20 cellular contexts compared by ENCODE assay signal in genomic region chr2:120468136-120468535, GRCh38.
"Had no signal": no experiment of that assay in that cellular context is flagged by ENCODE, and none has a peak within 500 bp of the region (broad histone marks: within the 10 kb centered on the region; RNA-seq: fewer than 3 reads in every experiment).

No MANE protein-coding gene starts in this region.

- H3K27me3 ChIP-seq: heart left ventricle had no signal

- H3K4me3 Mint-ChIP-seq: activated CD8-positive, alpha-beta memory T cell treated with anti-CD3 and anti-CD28 coated beads, Interleukin-2, amount 10 ng/mL, durations not matched to agents 7 days and 5 days; activated T-cell treated with anti-CD3 and anti-CD28 coated beads, Interleukin-2, amount 50 U/mL, for 24 hours; effector memory CD8-positive, alpha-beta T cell; naive B cell; stimulated activated naive B cell treated with anti-CD40 and anti-IgM and Interleukin-4, amounts not matched to agents 10 μg/mL and 1 μg/mL and 100 μg/mL, for 72 hours; T-cell had no signal

- H3K36me3 Mint-ChIP-seq: activated CD8-positive, alpha-beta memory T cell treated with anti-CD3 and anti-CD28 coated beads, Interleukin-2, amount 10 ng/mL, durations not matched to agents 7 days and 5 days; activated naive CD4-positive, alpha-beta T cell treated with anti-CD3 and anti-CD28 coated beads, Interleukin-2, amount 50 U/mL, for 72 hours; brain; naive B cell; stimulated activated naive B cell treated with anti-CD40 and anti-IgM and Interleukin-4, amounts not matched to agents 10 μg/mL and 1 μg/mL and 100 μg/mL, for 72 hours; T-cell had no signal

- H3K36me3 ChIP-seq: heart left ventricle, neutrophil, transverse colon had no signal

- H3K9me3 Mint-ChIP-seq: activated T-cell treated with anti-CD3 and anti-CD28 coated beads, Interleukin-2, amount 50 U/mL, for 24 hours had no signal

- H3K27ac ChIP-seq: heart left ventricle, neutrophil, transverse colon had no signal

- H3K9me3 ChIP-seq: neutrophil, SK-N-SH, transverse colon had no signal

- H3K4me3 ChIP-seq: heart left ventricle, transverse colon had no signal

- DNase-seq: activated CD4-positive, alpha-beta T cell treated with anti-CD3 and anti-CD28 coated beads for 1 hour; activated CD4-positive, alpha-beta T cell treated with anti-CD3 and anti-CD28 coated beads, Interleukin-2, amount 50 U/mL, for 48 hours; activated CD8-positive, alpha-beta memory T cell treated with anti-CD3 and anti-CD28 coated beads, Interleukin-2, amount 10 ng/mL, durations not matched to agents 7 days and 5 days; activated T-cell treated with anti-CD3 and anti-CD28 coated beads, Interleukin-2, amount 50 U/mL, for 24 hours; amygdala; cerebellar nuclear complex; dermis blood vessel endothelial cell; effector memory CD8-positive, alpha-beta T cell; heart left ventricle; naive B cell; SK-N-SH; stimulated activated CD4-positive, alpha-beta T cell treated with anti-CD3 and anti-CD28 coated beads, Interleukin-15, amount 100 ng/mL, for 24 hours; stimulated activated CD4-positive, alpha-beta T cell treated with anti-CD3 and anti-CD28 coated beads, Interleukin-4, amount 100 ng/mL, for 1 hour; stimulated activated naive B cell treated with anti-CD40 and anti-IgM and Interleukin-4, amounts not matched to agents 10 μg/mL and 1 μg/mL and 100 μg/mL, for 72 hours; T-cell; T1000; transverse colon had no signal

- H3K4me1 Mint-ChIP-seq: activated CD8-positive, alpha-beta memory T cell treated with anti-CD3 and anti-CD28 coated beads, Interleukin-2, amount 10 ng/mL, durations not matched to agents 7 days and 5 days; naive B cell; stimulated activated naive B cell treated with anti-CD40 and anti-IgM and Interleukin-4, amounts not matched to agents 10 μg/mL and 1 μg/mL and 100 μg/mL, for 72 hours; T-cell had no signal

- H3K27me3 Mint-ChIP-seq: activated CD8-positive, alpha-beta memory T cell treated with anti-CD3 and anti-CD28 coated beads, Interleukin-2, amount 10 ng/mL, durations not matched to agents 7 days and 5 days; activated T-cell treated with anti-CD3 and anti-CD28 coated beads, Interleukin-2, amount 50 U/mL, for 24 hours; brain had no signal

- H3K27ac Mint-ChIP-seq: activated CD8-positive, alpha-beta memory T cell treated with anti-CD3 and anti-CD28 coated beads, Interleukin-2, amount 10 ng/mL, durations not matched to agents 7 days and 5 days; activated naive CD4-positive, alpha-beta T cell treated with anti-CD3 and anti-CD28 coated beads, Interleukin-2, amount 50 U/mL, for 72 hours; activated T-cell treated with anti-CD3 and anti-CD28 coated beads, Interleukin-2, amount 50 U/mL, for 24 hours; effector memory CD8-positive, alpha-beta T cell; naive B cell; stimulated activated naive B cell treated with anti-CD40 and anti-IgM and Interleukin-4, amounts not matched to agents 10 μg/mL and 1 μg/mL and 100 μg/mL, for 72 hours; T-cell had no signal
